ENCODE assay signal across 1 cellular context in genomic region chr9:128818099-128818838, GRCh38.
TF ChIP-seq lines count a peak whose summit lies in the region.

Gene ENDOG (plus strand): TSS chr9:128818500. CDS start chr9:128818685, 185 bp downstream.

TF ChIP-seq in K562, 482 proteins besides CTCF, POLR2A, EP300 and RAD21 (continued from another document and continues in another):
- TF ChIP-seq CHD7 (IDR thresholded peaks at IDR 0.05; ENCODE audit: low read depth, low read length), result no peak
- peak; percentile 88 for TF ChIP-seq SUPT5H (IDR thresholded peaks at IDR 0.05)
- peak; percentile 47 for TF ChIP-seq RB1 (IDR thresholded peaks at IDR 0.05; ENCODE audit: low read depth)
- TF ChIP-seq TRIM24 (IDR thresholded peaks at IDR 0.05), result peak in 1 of 2 experiments; percentile 33; a peak in 1 of 4 replicates
- TF ChIP-seq, protein P1, sequence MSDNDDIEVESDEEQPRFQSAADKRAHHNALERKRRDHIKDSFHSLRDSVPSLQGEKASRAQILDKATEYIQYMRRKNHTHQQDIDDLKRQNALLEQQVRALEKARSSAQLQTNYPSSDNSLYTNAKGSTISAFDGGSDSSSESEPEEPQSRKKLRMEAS (CRISPR knock-in tag; IDR thresholded peaks at IDR 0.05), result 0 out of 2 replicates have a peak, but pooled peaks have one; percentile 52
- peak; percentile 63; the same call in 1 of the 2 replicates for TF ChIP-seq RNF2 (IDR thresholded peaks at IDR 0.05)
- TF ChIP-seq, protein P2, sequence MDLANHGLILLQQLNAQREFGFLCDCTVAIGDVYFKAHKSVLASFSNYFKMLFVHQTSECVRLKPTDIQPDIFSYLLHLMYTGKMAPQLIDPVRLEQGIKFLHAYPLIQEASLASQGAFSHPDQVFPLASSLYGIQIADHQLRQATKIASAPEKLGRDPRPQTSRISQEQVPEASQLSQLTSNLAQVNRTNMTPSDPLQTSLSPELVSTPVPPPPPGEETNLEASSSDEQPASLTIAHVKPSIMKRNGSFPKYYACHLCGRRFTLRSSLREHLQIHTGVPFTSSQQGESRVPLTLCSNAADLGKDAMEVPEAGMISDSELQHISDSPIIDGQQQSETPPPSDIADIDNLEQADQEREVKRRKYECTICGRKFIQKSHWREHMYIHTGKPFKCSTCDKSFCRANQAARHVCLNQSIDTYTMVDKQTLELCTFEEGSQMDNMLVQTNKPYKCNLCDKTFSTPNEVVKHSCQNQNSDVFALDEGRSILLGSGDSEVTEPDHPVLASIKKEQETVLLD (IDR thresholded peaks at IDR 0.05), result peak; percentile 97
- no peak for TF ChIP-seq SMARCC2 (IDR thresholded peaks at IDR 0.05; ENCODE audit: low read depth)
- TF ChIP-seq L3MBTL2 (IDR thresholded peaks at IDR 0.05), result peak; percentile 91; the same call in 1 of the 2 replicates
- TF ChIP-seq GABPB1 (CRISPR knock-in tag; IDR thresholded peaks at IDR 0.05), result no peak; the same call in 1 of the 2 replicates
- TF ChIP-seq ZNF778 (CRISPR knock-in tag; IDR thresholded peaks at IDR 0.05), result no peak
- TF ChIP-seq HNRNPLL (IDR thresholded peaks at IDR 0.05; ENCODE audit: low read depth, low read length, poor library complexity, severe bottlenecking), result peak; percentile 48
- TF ChIP-seq LCOR (CRISPR knock-in tag; IDR thresholded peaks at IDR 0.05), result 0 out of 2 replicates have a peak, but pooled peaks have one; percentile 48
- peak; percentile 67 for TF ChIP-seq ZFX (CRISPR knock-in tag; IDR thresholded peaks at IDR 0.05)
- TF ChIP-seq, protein P3, sequence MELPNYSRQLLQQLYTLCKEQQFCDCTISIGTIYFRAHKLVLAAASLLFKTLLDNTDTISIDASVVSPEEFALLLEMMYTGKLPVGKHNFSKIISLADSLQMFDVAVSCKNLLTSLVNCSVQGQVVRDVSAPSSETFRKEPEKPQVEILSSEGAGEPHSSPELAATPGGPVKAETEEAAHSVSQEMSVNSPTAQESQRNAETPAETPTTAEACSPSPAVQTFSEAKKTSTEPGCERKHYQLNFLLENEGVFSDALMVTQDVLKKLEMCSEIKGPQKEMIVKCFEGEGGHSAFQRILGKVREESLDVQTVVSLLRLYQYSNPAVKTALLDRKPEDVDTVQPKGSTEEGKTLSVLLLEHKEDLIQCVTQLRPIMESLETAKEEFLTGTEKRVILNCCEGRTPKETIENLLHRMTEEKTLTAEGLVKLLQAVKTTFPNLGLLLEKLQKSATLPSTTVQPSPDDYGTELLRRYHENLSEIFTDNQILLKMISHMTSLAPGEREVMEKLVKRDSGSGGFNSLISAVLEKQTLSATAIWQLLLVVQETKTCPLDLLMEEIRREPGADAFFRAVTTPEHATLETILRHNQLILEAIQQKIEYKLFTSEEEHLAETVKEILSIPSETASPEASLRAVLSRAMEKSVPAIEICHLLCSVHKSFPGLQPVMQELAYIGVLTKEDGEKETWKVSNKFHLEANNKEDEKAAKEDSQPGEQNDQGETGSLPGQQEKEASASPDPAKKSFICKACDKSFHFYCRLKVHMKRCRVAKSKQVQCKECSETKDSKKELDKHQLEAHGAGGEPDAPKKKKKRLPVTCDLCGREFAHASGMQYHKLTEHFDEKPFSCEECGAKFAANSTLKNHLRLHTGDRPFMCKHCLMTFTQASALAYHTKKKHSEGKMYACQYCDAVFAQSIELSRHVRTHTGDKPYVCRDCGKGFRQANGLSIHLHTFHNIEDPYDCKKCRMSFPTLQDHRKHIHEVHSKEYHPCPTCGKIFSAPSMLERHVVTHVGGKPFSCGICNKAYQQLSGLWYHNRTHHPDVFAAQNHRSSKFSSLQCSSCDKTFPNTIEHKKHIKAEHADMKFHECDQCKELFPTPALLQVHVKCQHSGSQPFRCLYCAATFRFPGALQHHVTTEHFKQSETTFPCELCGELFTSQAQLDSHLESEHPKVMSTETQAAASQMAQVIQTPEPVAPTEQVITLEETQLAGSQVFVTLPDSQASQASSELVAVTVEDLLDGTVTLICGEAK (IDR thresholded peaks at IDR 0.05), result peak; percentile 41; the same call in 1 of the 2 replicates
- TF ChIP-seq, protein P3 (CRISPR knock-in tag; IDR thresholded peaks at IDR 0.05), result no peak
- TF ChIP-seq, protein P4, sequence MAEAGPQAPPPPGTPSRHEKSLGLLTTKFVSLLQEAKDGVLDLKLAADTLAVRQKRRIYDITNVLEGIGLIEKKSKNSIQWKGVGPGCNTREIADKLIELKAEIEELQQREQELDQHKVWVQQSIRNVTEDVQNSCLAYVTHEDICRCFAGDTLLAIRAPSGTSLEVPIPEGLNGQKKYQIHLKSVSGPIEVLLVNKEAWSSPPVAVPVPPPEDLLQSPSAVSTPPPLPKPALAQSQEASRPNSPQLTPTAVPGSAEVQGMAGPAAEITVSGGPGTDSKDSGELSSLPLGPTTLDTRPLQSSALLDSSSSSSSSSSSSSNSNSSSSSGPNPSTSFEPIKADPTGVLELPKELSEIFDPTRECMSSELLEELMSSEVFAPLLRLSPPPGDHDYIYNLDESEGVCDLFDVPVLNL (CRISPR knock-in tag; IDR thresholded peaks at IDR 0.05; ENCODE audit: low read depth), result 0 out of 2 replicates have a peak, but pooled peaks have one; percentile 49
- peak; percentile 72; the same call in 1 of the 2 replicates for TF ChIP-seq ZNF511 (CRISPR knock-in tag; IDR thresholded peaks at IDR 0.05)
- TF ChIP-seq ZBTB7A (IDR thresholded peaks at IDR 0.05; ENCODE audit: borderline replicate concordance, control insufficient read depth, low read depth, low read length), result peak; percentile 12; the same call in 1 of the 2 replicates
- no peak for TF ChIP-seq DDX20 (tag; IDR thresholded peaks at IDR 0.05; ENCODE audit: low read depth)
- TF ChIP-seq SREBF2 (CRISPR knock-in tag; IDR thresholded peaks at IDR 0.05), result no peak
- TF ChIP-seq ZKSCAN1 (IDR thresholded peaks at IDR 0.05; ENCODE audit: low read depth, low read length), result 0 out of 2 replicates have a peak, but pooled peaks have one; percentile 44
- no peak for TF ChIP-seq CREB3 (tag; conservative IDR thresholded peaks at IDR 0.05; ENCODE audit: low read depth)
